In the genomic region with DNA sequence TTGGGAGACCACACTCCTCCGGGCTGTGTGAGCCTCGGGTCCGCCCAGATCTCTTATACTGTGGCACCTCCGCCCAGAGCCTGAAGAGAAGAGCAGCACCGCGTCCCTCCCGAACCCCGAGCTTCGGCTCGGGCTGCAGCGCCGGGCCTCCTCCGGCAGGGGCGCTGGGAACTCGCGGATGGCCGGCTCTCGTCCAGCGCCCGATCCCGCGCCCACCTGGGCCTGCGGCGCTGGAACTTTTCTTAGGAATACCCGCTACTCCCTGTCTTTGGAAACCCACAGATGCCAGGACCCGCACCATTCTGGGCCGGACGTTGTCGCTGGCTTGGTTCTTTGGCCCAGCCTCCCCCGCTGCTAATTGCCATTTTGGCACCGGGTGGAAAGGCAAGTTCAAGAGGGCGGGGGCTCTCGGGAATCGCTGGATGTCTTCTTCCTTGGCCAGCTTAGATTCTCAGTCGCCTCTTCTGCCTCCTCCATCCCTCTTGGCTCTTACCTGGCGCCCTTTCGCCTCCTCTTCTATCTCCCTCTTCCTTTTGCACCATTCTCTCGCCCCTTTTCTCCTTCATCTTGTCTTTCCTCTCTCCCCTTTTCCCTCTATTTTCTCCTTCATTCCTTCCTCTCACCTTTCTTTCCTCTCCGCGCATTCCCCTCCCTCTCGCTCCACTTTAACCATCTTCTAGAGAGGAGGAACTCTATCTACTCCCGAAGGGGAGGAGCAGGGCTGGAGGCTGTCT, we compare ENCODE assay signal across 9 cellular contexts. TPM values are rescaled to one million over a fixed set of nuclear protein-coding genes. Genes with fewer than 3 reads are reported as not detected.
DNase-seq lines count a peak whose midpoint lies in the region; ATAC-seq and TF ChIP-seq lines count a peak whose summit lies in the region.
"Had no signal": no experiment of that assay in that cellular context is flagged by ENCODE, and none has a peak within 500 bp of the region (broad histone marks: within the 10 kb centered on the region; RNA-seq: fewer than 3 reads in every experiment).

No MANE protein-coding gene starts in this region.

- no peak overlapping the region for H3K18ac ChIP-seq in H9 (ENCODE audit: insufficient read length, low read depth, low read length)

- TF ChIP-seq CTCF in AG04449 (IDR thresholded peaks at IDR 0.05; ENCODE audit: insufficient read depth, low read length, missing control alignments) (peak; percentile 47), H9 (conservative IDR thresholded peaks at IDR 0.05) (peak; percentile 86), brain (conservative IDR thresholded peaks at IDR 0.05) (peak; percentile 74 to 91), left lung (IDR thresholded peaks at IDR 0.05) (peak in 1 of 2 donors; percentile 19), prostate gland (IDR thresholded peaks at IDR 0.05) (no peak)

- H3K9me3 Mint-ChIP-seq in H9 (peaks cover 0 to 4% of the 10 kb centered on the region in 2 experiments; a peak in 2 of 5 replicates), brain (peaks cover 0 to 5% (median 0%) of the 10 kb centered on the region in 5 experiments)

- H2AK5ac ChIP-seq in H9 (ENCODE audit: insufficient read length, low read length): no peak overlapping the region

- H3K4me3 ChIP-seq in AG04449 (ENCODE audit: low read depth, low read length): no peak overlapping the region
- H3K4me3 ChIP-seq in left lung: no peak overlapping the region
- H3K4me3 ChIP-seq in prostate gland: peak overlapping the region in 1 of 2 donors; percentile 1
- H3K4me3 ChIP-seq: SJSA1 had no signal

- no peaks in the 10 kb centered on the region for H3K79me2 ChIP-seq in H9 (ENCODE audit: insufficient read depth, low read length)

- H3K4ac ChIP-seq in H9 (ENCODE audit: low read depth, low read length): no peak overlapping the region

- no peak overlapping the region for H4K91ac ChIP-seq in H9 (ENCODE audit: insufficient read length, low read depth, low read length)

- H3K27ac Mint-ChIP-seq in H9 (no peak overlapping the region), brain (peak overlapping the region in 2 of 5 experiments; percentile 15 to 56)

- no peaks in the 10 kb centered on the region for H3K79me1 ChIP-seq in H9 (ENCODE audit: insufficient read depth, low read depth, low read length, poor library complexity, severe bottlenecking)

- H3K9me3 ChIP-seq in H9 (ENCODE audit: control insufficient read depth, low read depth, low read length) (no peaks in the 10 kb centered on the region), left lung (no peaks in the 10 kb centered on the region), prostate gland (no peaks in the 10 kb centered on the region)
- H3K9me3 ChIP-seq: SJSA1 had no signal

- no CpG with 5 or more reads among the region's 42 CpGs for WGBS in H9 (ENCODE audit: extremely low coverage, insufficient read length, low lambda C conversion rate)
- 3% methylated on average over 33 of the region's 42 CpGs for WGBS in prostate gland

- no peak overlapping the region for H3K9ac ChIP-seq in H9 (ENCODE audit: extremely low read depth, insufficient read length, low read length)

- H2AFZ ChIP-seq in H9 (ENCODE audit: low read length): peak overlapping the region; percentile 2

- ATAC-seq in left lung: peak; percentile 36

- H2BK5ac ChIP-seq in H9 (ENCODE audit: insufficient read length, low read length): no peak overlapping the region

- no peak overlapping the region for H3K56ac ChIP-seq in H9 (ENCODE audit: insufficient read length, low read depth, low read length)

- no peaks in the 10 kb centered on the region; a peak in 2 of 7 replicates for H3K36me3 Mint-ChIP-seq in H9 (ENCODE audit: insufficient read depth in 1 of 3, low read depth in 3 of 3)
- no peaks in the 10 kb centered on the region for H3K36me3 Mint-ChIP-seq in brain

- no peak overlapping the region for H2BK12ac ChIP-seq in H9 (ENCODE audit: insufficient read length, low read depth, low read length)

- no peaks in the 10 kb centered on the region for H3K4me1 ChIP-seq in H9 (ENCODE audit: insufficient read depth, low read length)
- H3K4me1 ChIP-seq in left lung: no peaks in the 10 kb centered on the region
- H3K4me1 ChIP-seq in prostate gland (replicated peaks): no peaks in the 10 kb centered on the region
- H3K4me1 ChIP-seq: SJSA1 had no signal

- POLR2A ChIA-PET in AG04449 (lab: Yijun Ruan, JAX): no interaction called here

- CTCF ChIA-PET in AG04449 (lab: Yijun Ruan, JAX): interaction anchor here (1.0 kb wide), 1 partner anchor 18 kb away, joined by 3 read pairs; no protein-coding TSS in a partner anchor

- H2BK20ac ChIP-seq in H9 (ENCODE audit: low read depth, low read length, poor library complexity, severe bottlenecking): no peak overlapping the region

- intact Hi-C loops in left lung (cut with DNase I) (no loop called here), prostate gland (cut with DNase I) (no loop called here)

- peaks cover 13 to 17% of the 10 kb centered on the region in 2 experiments for H3K4me1 Mint-ChIP-seq in H9
- H3K4me1 Mint-ChIP-seq in brain: peaks cover 26% of the 10 kb centered on the region

- H3K23me2 ChIP-seq in H9 (ENCODE audit: insufficient read length, low read depth, low read length, poor library complexity, severe bottlenecking): peaks cover 36% of the 10 kb centered on the region

- H3T11ph ChIP-seq in H9 (ENCODE audit: low read length): no peak overlapping the region

- H3K23ac ChIP-seq in H9 (ENCODE audit: insufficient read length, low read depth, low read length): no peak overlapping the region

- H3K27me3 ChIP-seq in H9 (ENCODE audit: insufficient read depth, low read length) (peaks cover 40% of the 10 kb centered on the region; the same call in 1 of the 2 replicates), left lung (peaks cover 54 to 93% of the 10 kb centered on the region in 2 donors), prostate gland (replicated peaks; ENCODE audit: insufficient read depth) (peaks cover 37% of the 10 kb centered on the region)

- no peak overlapping the region for H3K14ac ChIP-seq in H9 (ENCODE audit: insufficient read depth, low read length)

- no peak overlapping the region for H4K5ac ChIP-seq in H9 (ENCODE audit: insufficient read length, low read depth, low read length)

- peaks cover 96% of the 10 kb centered on the region for H3K27me3 Mint-ChIP-seq in H9 (ENCODE audit: low read depth)
- peaks cover 73% of the 10 kb centered on the region for H3K27me3 Mint-ChIP-seq in brain

- H3K4me2 ChIP-seq in H9 (ENCODE audit: insufficient read depth, insufficient read length, low read length): peak overlapping the region; percentile 92

- H2BK15ac ChIP-seq in H9 (ENCODE audit: low read depth, low read length): no peak overlapping the region

- DNase-seq in AG04449 (ENCODE audit: low read depth, low spot score) (no peak), H9 (peak; percentile 83), left lung (peak in 1 of 2 donors; percentile 63), prostate gland (ENCODE audit: low spot score) (no peak), NCI-H146 (lab: John Stamatoyannopoulos, UW) (no peak), GF-D8 (lab: John Stamatoyannopoulos, UW) (no peak)
- no peak for DNase-seq in effector CD8-positive, alpha-beta T cell (lab: John Stamatoyannopoulos, UW)

- H3K4me3 Mint-ChIP-seq in H9 (peak overlapping the region; percentile 46 to 87), brain (peak overlapping the region; percentile 83 to 85 (median 84))

- H4K20me1 ChIP-seq in H9 (ENCODE audit: control insufficient read depth, insufficient read depth, insufficient read length): no peaks in the 10 kb centered on the region

- no peak for TF ChIP-seq POLR2A in prostate gland (IDR thresholded peaks at IDR 0.05)

- H4K8ac ChIP-seq in H9 (replicated peaks; ENCODE audit: insufficient read length, low read depth, low read length): no peak overlapping the region

- H3K27ac ChIP-seq in H9 (ENCODE audit: insufficient read length, low read depth, low read length) (no peak overlapping the region), left lung (no peak overlapping the region), prostate gland (no peak overlapping the region)
- H3K27ac ChIP-seq: SJSA1 had no signal

- H2BK120ac ChIP-seq in H9 (ENCODE audit: low read depth, low read length, poor library complexity, severe bottlenecking): no peak overlapping the region

- no peaks in the 10 kb centered on the region for H3K36me3 ChIP-seq in left lung
- no peaks in the 10 kb centered on the region for H3K36me3 ChIP-seq in prostate gland
- H3K36me3 ChIP-seq: SJSA1 had no signal

RNA-seq across cellular contexts. Expression of a gene that starts 2.1 kb away (rescaled TPM):
- 0.04 and 0.18 TPM in 2 replicates for total RNA-seq in H9 (2021)
- polyA plus RNA-seq in brain (ENCODE audit: insufficient read depth, low read depth, low replicate concordance): 0.88 TPM
- not detected for total RNA-seq in left lung
- total RNA-seq in prostate gland: 1 to 10 TPM in 1 of 2 donors, not detected in 1; 4.3 TPM
- total RNA-seq: SJSA1 had no signal

Comparison
In these comparisons a context has a peak if more than half of its experiments do, and no peak if none do; other contexts are left out.
1. CTCF ChIP-seq: peak in AG04449 (single experiment), H9 (single experiment) and brain (2 of 2); none in prostate gland (0 of 4).